ENCODE assay signal across 1 cellular context in the genomic region with DNA sequence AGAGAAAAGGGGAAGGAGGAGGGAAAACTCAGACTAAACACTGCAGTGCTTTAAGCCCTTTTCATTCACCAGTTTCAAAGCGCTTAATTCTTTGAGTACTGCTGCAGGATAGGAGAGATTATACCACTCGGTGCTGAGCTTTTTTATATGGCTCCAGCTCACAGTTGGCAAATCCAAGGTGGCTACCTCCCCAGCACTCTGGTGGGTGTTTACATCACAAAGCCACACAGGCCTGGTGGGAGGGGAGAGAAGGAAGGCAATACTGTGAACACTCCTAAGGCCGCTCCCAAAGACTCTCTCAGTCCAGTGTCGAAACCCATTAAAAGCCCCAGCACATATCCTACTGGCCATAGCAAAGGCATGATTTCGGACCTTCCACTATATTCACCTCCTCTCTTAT.
TF ChIP-seq lines count a peak whose summit lies in the region.

No MANE protein-coding gene starts in this region.

TF ChIP-seq in K562, 482 proteins besides CTCF, POLR2A, EP300 and RAD21:
- TF ChIP-seq, protein P1, sequence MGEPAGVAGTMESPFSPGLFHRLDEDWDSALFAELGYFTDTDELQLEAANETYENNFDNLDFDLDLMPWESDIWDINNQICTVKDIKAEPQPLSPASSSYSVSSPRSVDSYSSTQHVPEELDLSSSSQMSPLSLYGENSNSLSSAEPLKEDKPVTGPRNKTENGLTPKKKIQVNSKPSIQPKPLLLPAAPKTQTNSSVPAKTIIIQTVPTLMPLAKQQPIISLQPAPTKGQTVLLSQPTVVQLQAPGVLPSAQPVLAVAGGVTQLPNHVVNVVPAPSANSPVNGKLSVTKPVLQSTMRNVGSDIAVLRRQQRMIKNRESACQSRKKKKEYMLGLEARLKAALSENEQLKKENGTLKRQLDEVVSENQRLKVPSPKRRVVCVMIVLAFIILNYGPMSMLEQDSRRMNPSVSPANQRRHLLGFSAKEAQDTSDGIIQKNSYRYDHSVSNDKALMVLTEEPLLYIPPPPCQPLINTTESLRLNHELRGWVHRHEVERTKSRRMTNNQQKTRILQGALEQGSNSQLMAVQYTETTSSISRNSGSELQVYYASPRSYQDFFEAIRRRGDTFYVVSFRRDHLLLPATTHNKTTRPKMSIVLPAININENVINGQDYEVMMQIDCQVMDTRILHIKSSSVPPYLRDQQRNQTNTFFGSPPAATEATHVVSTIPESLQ (CRISPR knock-in tag; IDR thresholded peaks at IDR 0.05): no peak
- TF ChIP-seq HMG20B (CRISPR knock-in tag; IDR thresholded peaks at IDR 0.05) (no peak), ZBED1 (IDR thresholded peaks at IDR 0.05) (no peak), NFE2 (IDR thresholded peaks at IDR 0.05; ENCODE audit: low read depth) (no peak), ZZZ3 (IDR thresholded peaks at IDR 0.05) (no peak), ETS2 (tag; IDR thresholded peaks at IDR 0.05; ENCODE audit: borderline replicate concordance, poor library complexity, severe bottlenecking) (no peak), CHD2 (IDR thresholded peaks at IDR 0.05; ENCODE audit: low read depth, low read length) (no peak), NFATC3 (IDR thresholded peaks at IDR 0.05) (no peak), TFAM (CRISPR knock-in tag; conservative IDR thresholded peaks at IDR 0.05) (no peak), RFX1 (IDR thresholded peaks at IDR 0.05) (no peak), RBBP5 (IDR thresholded peaks at IDR 0.05; ENCODE audit: borderline replicate concordance, insufficient read depth, low read length, poor library complexity, severe bottlenecking) (no peak)
- TF ChIP-seq, protein P2, sequence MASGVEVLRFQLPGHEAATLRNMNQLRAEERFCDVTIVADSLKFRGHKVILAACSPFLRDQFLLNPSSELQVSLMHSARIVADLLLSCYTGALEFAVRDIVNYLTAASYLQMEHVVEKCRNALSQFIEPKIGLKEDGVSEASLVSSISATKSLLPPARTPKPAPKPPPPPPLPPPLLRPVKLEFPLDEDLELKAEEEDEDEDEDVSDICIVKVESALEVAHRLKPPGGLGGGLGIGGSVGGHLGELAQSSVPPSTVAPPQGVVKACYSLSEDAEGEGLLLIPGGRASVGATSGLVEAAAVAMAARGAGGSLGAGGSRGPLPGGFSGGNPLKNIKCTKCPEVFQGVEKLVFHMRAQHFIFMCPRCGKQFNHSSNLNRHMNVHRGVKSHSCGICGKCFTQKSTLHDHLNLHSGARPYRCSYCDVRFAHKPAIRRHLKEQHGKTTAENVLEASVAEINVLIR (CRISPR knock-in tag; IDR thresholded peaks at IDR 0.05): no peak
- TF ChIP-seq, protein P3, sequence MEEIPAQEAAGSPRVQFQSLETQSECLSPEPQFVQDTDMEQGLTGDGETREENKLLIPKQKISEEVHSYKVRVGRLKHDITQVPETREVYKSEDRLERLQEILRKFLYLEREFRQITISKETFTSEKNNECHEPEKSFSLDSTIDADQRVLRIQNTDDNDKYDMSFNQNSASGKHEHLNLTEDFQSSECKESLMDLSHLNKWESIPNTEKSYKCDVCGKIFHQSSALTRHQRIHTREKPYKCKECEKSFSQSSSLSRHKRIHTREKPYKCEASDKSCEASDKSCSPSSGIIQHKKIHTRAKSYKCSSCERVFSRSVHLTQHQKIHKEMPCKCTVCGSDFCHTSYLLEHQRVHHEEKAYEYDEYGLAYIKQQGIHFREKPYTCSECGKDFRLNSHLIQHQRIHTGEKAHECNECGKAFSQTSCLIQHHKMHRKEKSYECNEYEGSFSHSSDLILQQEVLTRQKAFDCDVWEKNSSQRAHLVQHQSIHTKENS (CRISPR knock-in tag; IDR thresholded peaks at IDR 0.05): no peak
- TF ChIP-seq, protein P4, sequence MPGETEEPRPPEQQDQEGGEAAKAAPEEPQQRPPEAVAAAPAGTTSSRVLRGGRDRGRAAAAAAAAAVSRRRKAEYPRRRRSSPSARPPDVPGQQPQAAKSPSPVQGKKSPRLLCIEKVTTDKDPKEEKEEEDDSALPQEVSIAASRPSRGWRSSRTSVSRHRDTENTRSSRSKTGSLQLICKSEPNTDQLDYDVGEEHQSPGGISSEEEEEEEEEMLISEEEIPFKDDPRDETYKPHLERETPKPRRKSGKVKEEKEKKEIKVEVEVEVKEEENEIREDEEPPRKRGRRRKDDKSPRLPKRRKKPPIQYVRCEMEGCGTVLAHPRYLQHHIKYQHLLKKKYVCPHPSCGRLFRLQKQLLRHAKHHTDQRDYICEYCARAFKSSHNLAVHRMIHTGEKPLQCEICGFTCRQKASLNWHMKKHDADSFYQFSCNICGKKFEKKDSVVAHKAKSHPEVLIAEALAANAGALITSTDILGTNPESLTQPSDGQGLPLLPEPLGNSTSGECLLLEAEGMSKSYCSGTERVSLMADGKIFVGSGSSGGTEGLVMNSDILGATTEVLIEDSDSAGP (CRISPR knock-in tag; IDR thresholded peaks at IDR 0.05): no peak
- TF ChIP-seq, protein P5, sequence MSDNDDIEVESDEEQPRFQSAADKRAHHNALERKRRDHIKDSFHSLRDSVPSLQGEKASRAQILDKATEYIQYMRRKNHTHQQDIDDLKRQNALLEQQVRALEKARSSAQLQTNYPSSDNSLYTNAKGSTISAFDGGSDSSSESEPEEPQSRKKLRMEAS (CRISPR knock-in tag; IDR thresholded peaks at IDR 0.05): no peak
- TF ChIP-seq, protein P6, sequence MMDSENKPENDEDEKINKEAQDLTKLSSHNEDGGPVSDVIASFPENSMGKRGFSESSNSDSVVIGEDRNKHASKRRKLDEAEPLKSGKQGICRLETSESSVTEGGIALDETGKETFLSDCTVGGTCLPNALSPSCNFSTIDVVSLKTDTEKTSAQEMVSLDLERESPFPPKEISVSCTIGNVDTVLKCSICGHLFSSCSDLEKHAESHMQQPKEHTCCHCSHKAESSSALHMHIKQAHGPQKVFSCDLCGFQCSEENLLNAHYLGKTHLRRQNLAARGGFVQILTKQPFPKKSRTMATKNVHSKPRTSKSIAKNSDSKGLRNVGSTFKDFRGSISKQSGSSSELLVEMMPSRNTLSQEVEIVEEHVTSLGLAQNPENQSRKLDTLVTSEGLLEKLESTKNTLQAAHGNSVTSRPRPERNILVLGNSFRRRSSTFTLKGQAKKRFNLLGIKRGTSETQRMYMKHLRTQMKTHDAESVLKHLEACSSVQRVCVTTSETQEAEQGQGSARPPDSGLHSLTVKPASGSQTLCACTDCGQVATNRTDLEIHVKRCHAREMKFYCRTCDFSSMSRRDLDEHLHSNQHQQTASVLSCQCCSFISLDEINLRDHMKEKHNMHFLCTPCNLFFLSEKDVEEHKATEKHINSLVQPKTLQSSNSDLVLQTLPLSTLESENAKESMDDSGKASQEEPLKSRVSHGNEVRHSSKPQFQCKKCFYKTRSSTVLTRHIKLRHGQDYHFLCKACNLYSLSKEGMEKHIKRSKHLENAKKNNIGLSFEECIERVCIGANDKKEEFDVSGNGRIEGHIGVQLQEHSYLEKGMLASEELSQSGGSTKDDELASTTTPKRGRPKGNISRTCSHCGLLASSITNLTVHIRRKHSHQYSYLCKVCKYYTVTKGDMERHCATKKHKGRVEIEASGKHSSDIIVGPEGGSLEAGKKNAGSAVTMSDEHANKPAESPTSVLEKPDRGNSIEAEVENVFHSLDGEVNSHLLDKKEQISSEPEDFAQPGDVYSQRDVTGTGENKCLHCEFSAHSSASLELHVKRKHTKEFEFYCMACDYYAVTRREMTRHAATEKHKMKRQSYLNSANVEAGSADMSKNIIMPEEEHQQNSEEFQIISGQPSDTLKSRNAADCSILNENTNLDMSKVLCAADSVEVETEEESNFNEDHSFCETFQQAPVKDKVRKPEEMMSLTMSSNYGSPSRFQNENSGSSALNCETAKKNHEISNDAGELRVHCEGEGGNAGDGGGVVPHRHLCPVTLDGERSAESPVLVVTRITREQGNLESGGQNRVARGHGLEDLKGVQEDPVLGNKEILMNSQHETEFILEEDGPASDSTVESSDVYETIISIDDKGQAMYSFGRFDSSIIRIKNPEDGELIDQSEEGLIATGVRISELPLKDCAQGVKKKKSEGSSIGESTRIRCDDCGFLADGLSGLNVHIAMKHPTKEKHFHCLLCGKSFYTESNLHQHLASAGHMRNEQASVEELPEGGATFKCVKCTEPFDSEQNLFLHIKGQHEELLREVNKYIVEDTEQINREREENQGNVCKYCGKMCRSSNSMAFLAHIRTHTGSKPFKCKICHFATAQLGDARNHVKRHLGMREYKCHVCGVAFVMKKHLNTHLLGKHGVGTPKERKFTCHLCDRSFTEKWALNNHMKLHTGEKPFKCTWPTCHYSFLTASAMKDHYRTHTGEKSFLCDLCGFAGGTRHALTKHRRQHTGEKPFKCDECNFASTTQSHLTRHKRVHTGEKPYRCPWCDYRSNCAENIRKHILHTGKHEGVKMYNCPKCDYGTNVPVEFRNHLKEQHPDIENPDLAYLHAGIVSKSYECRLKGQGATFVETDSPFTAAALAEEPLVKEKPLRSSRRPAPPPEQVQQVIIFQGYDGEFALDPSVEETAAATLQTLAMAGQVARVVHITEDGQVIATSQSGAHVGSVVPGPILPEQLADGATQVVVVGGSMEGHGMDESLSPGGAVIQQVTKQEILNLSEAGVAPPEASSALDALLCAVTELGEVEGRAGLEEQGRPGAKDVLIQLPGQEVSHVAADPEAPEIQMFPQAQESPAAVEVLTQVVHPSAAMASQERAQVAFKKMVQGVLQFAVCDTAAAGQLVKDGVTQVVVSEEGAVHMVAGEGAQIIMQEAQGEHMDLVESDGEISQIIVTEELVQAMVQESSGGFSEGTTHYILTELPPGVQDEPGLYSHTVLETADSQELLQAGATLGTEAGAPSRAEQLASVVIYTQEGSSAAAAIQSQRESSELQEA (IDR thresholded peaks at IDR 0.05; ENCODE audit: low read depth): no peak
TF ChIP-seq in K562: peak in this region for 0.
